In genomic region chr10:69936091-69936490, GRCh38 we compare ENCODE assay signal across 8 cellular contexts.
A peak's percentile ranks its signal among the peaks of the same experiment; 100 is the strongest.
DNase-seq lines count a peak whose midpoint lies in the region; ATAC-seq, FAIRE-seq and TF ChIP-seq lines count a peak whose summit lies in the region.
"Had no signal": no experiment of that assay in that cellular context is flagged by ENCODE, and none has a peak within 500 bp of the region (broad histone marks: within the 10 kb centered on the region; RNA-seq: fewer than 3 reads in every experiment).

No MANE protein-coding gene starts in this region.

- no peaks in the 10 kb centered on the region for H3K27me3 ChIP-seq in right lobe of liver
- no peaks in the 10 kb centered on the region for H3K27me3 ChIP-seq in small intestine (ENCODE audit: control insufficient read depth in 2 of 2, insufficient read depth in 2 of 2, low read length in 2 of 2)

- H3K4me3 Mint-ChIP-seq in HFFc6 (no peak overlapping the region), WTC11 (no peak overlapping the region)

- H3K4me1 ChIP-seq in right lobe of liver (no peaks in the 10 kb centered on the region), small intestine (ENCODE audit: control insufficient read depth in 2 of 2, insufficient read depth in 1 of 2, low read depth in 1 of 2, low read length in 1 of 2) (no peaks in the 10 kb centered on the region)

- FAIRE-seq in small intestine (lab: Jason Lieb, UNC) = no peak

- H3K36me3 Mint-ChIP-seq in HFFc6 (ENCODE audit: low read depth) (peaks cover 18% of the 10 kb centered on the region), WTC11 (no peaks in the 10 kb centered on the region)

- no peak overlapping the region for H3K27ac Mint-ChIP-seq in HFFc6
- H3K27ac Mint-ChIP-seq in WTC11 = no peak overlapping the region

- H3K27me3 Mint-ChIP-seq in HFFc6 (ENCODE audit: insufficient read depth) (peaks cover 2% of the 10 kb centered on the region; the same call in 1 of the 2 replicates), WTC11 (ENCODE audit: low read depth) (no peaks in the 10 kb centered on the region; the same call in 1 of the 2 replicates)

- H3K9me3 Mint-ChIP-seq in HFFc6 = no peaks in the 10 kb centered on the region
- no peaks in the 10 kb centered on the region for H3K9me3 Mint-ChIP-seq in WTC11

- H3K36me3 ChIP-seq in right lobe of liver = no peaks in the 10 kb centered on the region
- H3K36me3 ChIP-seq in small intestine (ENCODE audit: control insufficient read depth in 2 of 2, insufficient read depth in 2 of 2, low read length in 2 of 2) = no peaks in the 10 kb centered on the region

- H3K4me1 Mint-ChIP-seq in HFFc6 (ENCODE audit: low read depth) = no peaks in the 10 kb centered on the region
- no peaks in the 10 kb centered on the region for H3K4me1 Mint-ChIP-seq in WTC11

- 31% methylated on average over 2 of the region's 3 CpGs for WGBS in right lobe of liver (ENCODE audit: insufficient coverage, low coverage, low lambda C conversion rate, missing lambda C conversion rate)
- WGBS in small intestine, 3 donors = 63 to 82% (median 72%) methylated on average over 3 of the region's 3 CpGs

- ATAC-seq in WTC11 = peak; percentile 81
- peak in 3 of 4 donors; percentile 13 to 39 (median 24) for ATAC-seq in right lobe of liver
- no peak for ATAC-seq in GM19023 (IDR thresholded peaks at IDR 0.05; ENCODE audit: unreplicated experiment)
- no peak for ATAC-seq in GM21360 (IDR thresholded peaks at IDR 0.05; ENCODE audit: unreplicated experiment)

- H3K27ac ChIP-seq in right lobe of liver = no peak overlapping the region
- no peak overlapping the region for H3K27ac ChIP-seq in small intestine (ENCODE audit: low read depth in 1 of 2, low read length in 1 of 2)

- DNase-seq in GM10248 (ENCODE audit: extremely low spot score) (peak; percentile 51), HFFc6 (no peak), WTC11 (ENCODE audit: low spot score) (peak; percentile 41), right lobe of liver (no peak), small intestine (no peak)

- TF ChIP-seq POLR2A in right lobe of liver (IDR thresholded peaks at IDR 0.05) = no peak

- POLR2A ChIA-PET in GM10248 (lab: Yijun Ruan, JAX) (no interaction called here), WTC11 (lab: Charles Lee) (no interaction called here)

- CTCF ChIA-PET in GM10248 (lab: Yijun Ruan, JAX) = interaction anchor here (2.3 to 9.5 kb wide), 3 partner anchors 22 to 23 kb away, joined by 13 to 71 read pairs (median 25); no protein-coding TSS in a partner anchor
- CTCF ChIA-PET in WTC11 (lab: Charles Lee) = interaction anchor here (0.8 kb wide), 1 partner anchor 210 kb away, joined by 3 read pairs; the partner anchor contains the start of gene TYSND1

- H3K4me3 ChIP-seq in right lobe of liver = no peak overlapping the region
- no peak overlapping the region for H3K4me3 ChIP-seq in small intestine (ENCODE audit: low read depth in 1 of 2, low read length in 2 of 2)
- H3K4me3 ChIP-seq: smooth muscle cell had no signal

- no peaks in the 10 kb centered on the region for H3K9me3 ChIP-seq in right lobe of liver
- no peaks in the 10 kb centered on the region for H3K9me3 ChIP-seq in small intestine (ENCODE audit: control insufficient read depth, low read depth)

- TF ChIP-seq CTCF in GM10248 (IDR thresholded peaks at IDR 0.05; ENCODE audit: control extremely low read depth, extremely low read depth, low read depth, missing control alignments) = peak; percentile 41
- TF ChIP-seq CTCF in HFFc6 (IDR thresholded peaks at IDR 0.05) = peak; percentile 25; the same call in 1 of the 2 replicates
- no peak for TF ChIP-seq CTCF in WTC11 (IDR thresholded peaks at IDR 0.05)
- TF ChIP-seq CTCF in right lobe of liver (IDR thresholded peaks at IDR 0.05) = peak in 1 of 4 donors; percentile 7

- intact Hi-C loops in right lobe of liver (cut with DNase I) = no loop called here

TF ChIP-seq in WTC11, 78 proteins besides CTCF, POLR2A, EP300 and RAD21:
- TF ChIP-seq ERG (CRISPR knock-in tag; IDR thresholded peaks at IDR 0.05) = no peak
- TF ChIP-seq SP1 (CRISPR knock-in tag; conservative IDR thresholded peaks at IDR 0.05) = no peak
- TF ChIP-seq, protein P1, sequence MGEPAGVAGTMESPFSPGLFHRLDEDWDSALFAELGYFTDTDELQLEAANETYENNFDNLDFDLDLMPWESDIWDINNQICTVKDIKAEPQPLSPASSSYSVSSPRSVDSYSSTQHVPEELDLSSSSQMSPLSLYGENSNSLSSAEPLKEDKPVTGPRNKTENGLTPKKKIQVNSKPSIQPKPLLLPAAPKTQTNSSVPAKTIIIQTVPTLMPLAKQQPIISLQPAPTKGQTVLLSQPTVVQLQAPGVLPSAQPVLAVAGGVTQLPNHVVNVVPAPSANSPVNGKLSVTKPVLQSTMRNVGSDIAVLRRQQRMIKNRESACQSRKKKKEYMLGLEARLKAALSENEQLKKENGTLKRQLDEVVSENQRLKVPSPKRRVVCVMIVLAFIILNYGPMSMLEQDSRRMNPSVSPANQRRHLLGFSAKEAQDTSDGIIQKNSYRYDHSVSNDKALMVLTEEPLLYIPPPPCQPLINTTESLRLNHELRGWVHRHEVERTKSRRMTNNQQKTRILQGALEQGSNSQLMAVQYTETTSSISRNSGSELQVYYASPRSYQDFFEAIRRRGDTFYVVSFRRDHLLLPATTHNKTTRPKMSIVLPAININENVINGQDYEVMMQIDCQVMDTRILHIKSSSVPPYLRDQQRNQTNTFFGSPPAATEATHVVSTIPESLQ (CRISPR knock-in tag; IDR thresholded peaks at IDR 0.05) = no peak
- no peak for TF ChIP-seq NR1H2 (CRISPR knock-in tag; IDR thresholded peaks at IDR 0.05)

Comparison
In these comparisons a context has a peak if more than half of its experiments do, and no peak if none do; other contexts are left out.
1. DNase-seq: peak in GM10248 (single experiment) and WTC11 (single experiment); none in HFFc6 (single experiment), right lobe of liver (0 of 3) and small intestine (single experiment).
2. ATAC-seq: peak in WTC11 (single experiment) and right lobe of liver (3 of 4); none in GM19023 (single experiment) and GM21360 (single experiment).